1 cellular context compared by ENCODE assay signal in genomic region chr1:206612129-206612876, GRCh38.
A peak's percentile ranks its signal among the peaks of the same experiment; 100 is the strongest.
TF ChIP-seq lines count a peak whose summit lies in the region.

TSS of gene EIF2D (minus strand) at chr1:206612465. CDS start at chr1:206612342, 123 bp downstream.

TF ChIP-seq in HepG2, 621 proteins besides CTCF, POLR2A, EP300 and RAD21 (continued from another document and continues in another):
- no peak for TF ChIP-seq ZBTB40 (IDR thresholded peaks at IDR 0.05)
- TF ChIP-seq ZBTB40 (CRISPR knock-in tag; IDR thresholded peaks at IDR 0.05): peak; percentile 93
- no peak for TF ChIP-seq TEAD2 (CRISPR knock-in tag; IDR thresholded peaks at IDR 0.05)
- peak; percentile 96 for TF ChIP-seq ATF7-NPFF (CRISPR knock-in tag; IDR thresholded peaks at IDR 0.05; ENCODE audit: low read depth)
- TF ChIP-seq ZNF251 (CRISPR knock-in tag; IDR thresholded peaks at IDR 0.05): no peak
- peak; percentile 71; the same call in 1 of the 2 replicates for TF ChIP-seq ADNP (CRISPR knock-in tag; IDR thresholded peaks at IDR 0.05)
- no peak; the same call in 1 of the 2 replicates for TF ChIP-seq ZNF3 (CRISPR knock-in tag; IDR thresholded peaks at IDR 0.05)
- TF ChIP-seq CBX5 (CRISPR knock-in tag; IDR thresholded peaks at IDR 0.05; ENCODE audit: borderline replicate concordance): peak; percentile 92
- TF ChIP-seq MAX (IDR thresholded peaks at IDR 0.05): peak; percentile 89
- peak; percentile 96 for TF ChIP-seq GABPB1 (CRISPR knock-in tag; IDR thresholded peaks at IDR 0.05)
- TF ChIP-seq ZNF878 (CRISPR knock-in tag; IDR thresholded peaks at IDR 0.05): peak; percentile 83
- no peak for TF ChIP-seq DZIP1 (CRISPR knock-in tag; IDR thresholded peaks at IDR 0.05)
- TF ChIP-seq SNAPC5 (CRISPR knock-in tag; IDR thresholded peaks at IDR 0.05; ENCODE audit: borderline replicate concordance): no peak
- no peak for TF ChIP-seq RBM22 (optimal IDR thresholded peaks at IDR 0.05; ENCODE audit: low read length)
- TF ChIP-seq ZNF430 (CRISPR knock-in tag; IDR thresholded peaks at IDR 0.05): peak; percentile 89
- TF ChIP-seq EZH2 (conservative IDR thresholded peaks at IDR 0.05; ENCODE audit: low read depth, low read length): no peak
- 0 out of 2 replicates have a peak, but pooled peaks have one; percentile 93 for TF ChIP-seq ZNF607 (CRISPR knock-in tag; IDR thresholded peaks at IDR 0.05; ENCODE audit: borderline replicate concordance)
- TF ChIP-seq SMARCE1 (IDR thresholded peaks at IDR 0.05; ENCODE audit: borderline replicate concordance): no peak
- peak; percentile 99 for TF ChIP-seq PHF20 (CRISPR knock-in tag; IDR thresholded peaks at IDR 0.05)
- TF ChIP-seq GZF1 (CRISPR knock-in tag; IDR thresholded peaks at IDR 0.05): 0 out of 2 replicates have a peak, but pooled peaks have one; percentile 60
- TF ChIP-seq SMAD3 (CRISPR knock-in tag; IDR thresholded peaks at IDR 0.05): peak; percentile 94; the same call in 1 of the 2 replicates
- peak; percentile 93 for TF ChIP-seq ZNF230 (CRISPR knock-in tag; IDR thresholded peaks at IDR 0.05)
- peak; percentile 94 for TF ChIP-seq ZZZ3 (CRISPR knock-in tag; IDR thresholded peaks at IDR 0.05; ENCODE audit: borderline replicate concordance)
- TF ChIP-seq ZNF768 (CRISPR knock-in tag; IDR thresholded peaks at IDR 0.05): peak; percentile 90
- TF ChIP-seq BRD4 (CRISPR knock-in tag; IDR thresholded peaks at IDR 0.05): peak; percentile 100
- TF ChIP-seq ZNF569 (CRISPR knock-in tag; IDR thresholded peaks at IDR 0.05; ENCODE audit: borderline replicate concordance): no peak
- peak; percentile 48; the same call in 1 of the 2 replicates for TF ChIP-seq FOXJ3 (CRISPR knock-in tag; IDR thresholded peaks at IDR 0.05; ENCODE audit: borderline replicate concordance)
- no peak for TF ChIP-seq ZNF207 (IDR thresholded peaks at IDR 0.05; ENCODE audit: borderline replicate concordance)
- peak; percentile 99 for TF ChIP-seq POGZ (CRISPR knock-in tag; IDR thresholded peaks at IDR 0.05)
- peak; percentile 80 for TF ChIP-seq ZNF296 (CRISPR knock-in tag; conservative IDR thresholded peaks at IDR 0.05)
- TF ChIP-seq ZC3H13 (CRISPR knock-in tag; IDR thresholded peaks at IDR 0.05): peak; percentile 80; the same call in 1 of the 2 replicates
- 0 out of 2 replicates have a peak, but pooled peaks have one; percentile 6 for TF ChIP-seq MNT (IDR thresholded peaks at IDR 0.05)
- 0 out of 2 replicates have a peak, but pooled peaks have one; percentile 76 for TF ChIP-seq ZNF782 (CRISPR knock-in tag; IDR thresholded peaks at IDR 0.05; ENCODE audit: borderline replicate concordance)
- TF ChIP-seq PLRG1 (conservative IDR thresholded peaks at IDR 0.05): no peak
- TF ChIP-seq ZNF317 (CRISPR knock-in tag; IDR thresholded peaks at IDR 0.05): peak; percentile 76; the same call in 1 of the 2 replicates
- TF ChIP-seq MXD1 (CRISPR knock-in tag; IDR thresholded peaks at IDR 0.05): peak; percentile 94
- TF ChIP-seq ZFP90 (CRISPR knock-in tag; IDR thresholded peaks at IDR 0.05; ENCODE audit: borderline replicate concordance): peak; percentile 98
- peak; percentile 15; the same call in 1 of the 2 replicates for TF ChIP-seq MLX (CRISPR knock-in tag; IDR thresholded peaks at IDR 0.05)
- no peak for TF ChIP-seq NCOA1 (CRISPR knock-in tag; IDR thresholded peaks at IDR 0.05)
- peak; percentile 14; the same call in 1 of the 2 replicates for TF ChIP-seq SUZ12 (IDR thresholded peaks at IDR 0.05; ENCODE audit: low read depth, low read length)
- peak; percentile 95 for TF ChIP-seq ASH2L (IDR thresholded peaks at IDR 0.05; ENCODE audit: insufficient read length, low read depth, low read length)
- peak; percentile 97 for TF ChIP-seq ZSCAN21 (CRISPR knock-in tag; IDR thresholded peaks at IDR 0.05; ENCODE audit: borderline replicate concordance)
- peak; percentile 67; the same call in 1 of the 2 replicates for TF ChIP-seq ZBTB44 (CRISPR knock-in tag; IDR thresholded peaks at IDR 0.05)
- TF ChIP-seq DNMT3B (CRISPR knock-in tag; conservative IDR thresholded peaks at IDR 0.05): no peak
- TF ChIP-seq ZBTB3 (CRISPR knock-in tag; IDR thresholded peaks at IDR 0.05; ENCODE audit: borderline replicate concordance, low read depth): no peak; the same call in 1 of the 2 replicates
- TF ChIP-seq FOXO4 (CRISPR knock-in tag; conservative IDR thresholded peaks at IDR 0.05): no peak
- peak; percentile 79; the same call in 1 of the 2 replicates for TF ChIP-seq ZBTB43 (CRISPR knock-in tag; conservative IDR thresholded peaks at IDR 0.05)
